In the genomic region with DNA sequence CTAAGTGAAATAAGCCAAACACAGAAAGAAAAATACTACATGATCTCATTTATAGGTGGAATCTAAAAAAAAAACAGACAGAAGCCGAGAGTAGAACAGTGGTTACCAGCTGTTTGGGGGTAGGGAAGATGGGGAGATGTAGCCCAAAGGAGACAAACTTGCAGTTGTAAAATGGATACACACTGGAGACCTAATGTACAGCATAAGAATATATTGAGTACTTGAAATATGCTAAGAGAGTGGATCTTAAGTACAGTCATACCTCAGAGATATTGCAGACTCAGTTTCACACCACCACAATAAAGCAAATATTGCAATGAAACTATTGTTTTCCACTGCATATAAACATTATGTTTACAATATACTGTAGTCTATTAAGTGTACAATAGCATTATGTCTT, we compare ENCODE assay signal across 30 cellular contexts.
"Had no signal": no experiment of that assay in that cellular context is flagged by ENCODE, and none has a peak within 500 bp of the region (broad histone marks: within the 10 kb centered on the region; RNA-seq: fewer than 3 reads in every experiment).

No MANE protein-coding gene starts in this region.

- H3K36me3 ChIP-seq: MG63, Peyer's patch, SJCRH30 had no signal

- H3K4me3 ChIP-seq: MG63, Peyer's patch, SJCRH30, SK-N-MC had no signal

- DNase-seq: Kasumi-1, MG63, NCI-H1048, NCI-H1092 treated with DMSO at 0.1 percent for 48 hours, NCI-H1105 treated with DMSO at 0.1 percent for 48 hours, NCI-H1417, NCI-H1436, NCI-H146, NCI-H1694, NCI-H187, NCI-H1930, NCI-H2029 treated with DMSO at 0.1 percent for 48 hours, NCI-H2081 treated with DMSO at 0.1 percent for 48 hours, NCI-H2107, NCI-H2171, NCI-H226, NCI-H446 treated with DMSO at 0.1 percent for 48 hours, NCI-H510A, NCI-H524, NCI-H526, NCI-H69, NCI-H748 treated with DMSO at 0.1 percent for 48 hours, NCI-H82, Peyer's patch, Right ventricle myocardium superior, SHP77 treated with DMSO at 0.1 percent for 48 hours, SJCRH30, T-cell had no signal

- H3K27ac ChIP-seq: Peyer's patch, SJCRH30, SK-N-MC had no signal

- H3K36me3 Mint-ChIP-seq: T-cell had no signal

- H3K27me3 ChIP-seq: MG63, Peyer's patch, SJCRH30 had no signal

- ATAC-seq: SK-N-SH treated with all-trans-retinoic acid at 6 μM for 48 hours, T-cell had no signal

- H3K4me1 Mint-ChIP-seq: T-cell had no signal

- H3K4me3 Mint-ChIP-seq: T-cell had no signal

- H3K27ac Mint-ChIP-seq: T-cell had no signal

- H3K9me3 ChIP-seq: MG63, Peyer's patch had no signal

- H3K27me3 Mint-ChIP-seq: T-cell had no signal

- H3K4me1 ChIP-seq: Peyer's patch, SJCRH30 had no signal
